18 cellular contexts compared by ENCODE assay signal in genomic region chr21:25583370-25584133, GRCh38. TPM values are rescaled to one million over a fixed set of nuclear protein-coding genes. Genes with fewer than 3 reads are reported as not detected.
DNase-seq lines count a peak whose midpoint lies in the region; ATAC-seq and TF ChIP-seq lines count a peak whose summit lies in the region.
"Had no signal": no experiment of that assay in that cellular context is flagged by ENCODE, and none has a peak within 500 bp of the region (broad histone marks: within the 10 kb centered on the region; RNA-seq: fewer than 3 reads in every experiment).

No MANE protein-coding gene starts in this region.

- CTCF ChIA-PET in activated CD4-positive, alpha-beta T cell treated with anti-CD3 and anti-CD28 coated beads for 36 hours (lab: Charles Lee) = interaction anchor here (0.6 to 1.8 kb wide), 8 partner anchors 9 to 302 kb away, joined by 3 to 5 read pairs (median 3); no protein-coding TSS in a partner anchor
- CTCF ChIA-PET in activated B cell treated with CpG ODN at 0.5 μM for 24 hours (lab: Charles Lee) = interaction anchor here (0.7 to 1.1 kb wide), 2 partner anchors 21 to 162 kb away, joined by 3 to 4 read pairs; no protein-coding TSS in a partner anchor

- POLR2A ChIA-PET in activated CD4-positive, alpha-beta T cell treated with anti-CD3 and anti-CD28 coated beads for 36 hours (lab: Charles Lee) = no interaction called here
- POLR2A ChIA-PET in activated B cell treated with CpG ODN at 0.5 μM for 24 hours (lab: Charles Lee) = interaction anchor here (0.7 to 2.3 kb wide), 13 partner anchors 10 to 161 kb away, joined by 3 to 12 read pairs (median 3); no protein-coding TSS in a partner anchor
- POLR2A ChIA-PET in naive thymus-derived CD8-positive, alpha-beta T cell (lab: Charles Lee) = no interaction called here

- ATAC-seq in activated CD4-positive, alpha-beta T cell treated with anti-CD3 and anti-CD28 coated beads for 36 hours = no peak
- ATAC-seq in activated B cell treated with CpG ODN at 0.5 μM for 24 hours (ENCODE audit: low read depth) (peak; percentile 49), GM21786 (IDR thresholded peaks at IDR 0.05; ENCODE audit: unreplicated experiment) (no peak)
- no peak for ATAC-seq in naive thymus-derived CD8-positive, alpha-beta T cell
- ATAC-seq: foreskin keratinocyte had no signal

- no peaks in the 10 kb centered on the region for H3K27me3 Mint-ChIP-seq in activated CD4-positive, alpha-beta T cell treated with anti-CD3 and anti-CD28 coated beads for 36 hours
- H3K27me3 Mint-ChIP-seq in activated B cell treated with CpG ODN at 0.5 μM for 24 hours = no peaks in the 10 kb centered on the region
- no peaks in the 10 kb centered on the region for H3K27me3 Mint-ChIP-seq in naive thymus-derived CD8-positive, alpha-beta T cell
- H3K27me3 Mint-ChIP-seq: brain had no signal

- H3K9me3 Mint-ChIP-seq in activated CD4-positive, alpha-beta T cell treated with anti-CD3 and anti-CD28 coated beads for 36 hours (ENCODE audit: low read depth) = no peaks in the 10 kb centered on the region
- H3K9me3 Mint-ChIP-seq in activated B cell treated with CpG ODN at 0.5 μM for 24 hours = peaks cover 2% of the 10 kb centered on the region
- H3K9me3 Mint-ChIP-seq in naive thymus-derived CD8-positive, alpha-beta T cell = no peaks in the 10 kb centered on the region
- H3K9me3 Mint-ChIP-seq: brain had no signal

- peak; percentile 41 for DNase-seq in activated CD4-positive, alpha-beta T cell treated with anti-CD3 and anti-CD28 coated beads for 36 hours
- DNase-seq in activated CD4-positive, alpha-beta T cell treated with anti-CD3 and anti-CD28 coated beads, Interleukin-2, amount 50 U/mL, for 4 hours = no peak
- peak; percentile 32 for DNase-seq in COLO668 (lab: John Stamatoyannopoulos, UW; ENCODE audit: unreplicated experiment)
- DNase-seq in activated B cell treated with CpG ODN at 0.5 μM for 24 hours = no peak
- no peak for DNase-seq in naive thymus-derived CD8-positive, alpha-beta T cell
- no peak for DNase-seq in NCI-H2227 (lab: John Stamatoyannopoulos, UW; ENCODE audit: unreplicated experiment)
- no peak for DNase-seq in foreskin fibroblast
- DNase-seq: cortex of kidney; foreskin keratinocyte; midbrain; NCI-H1436 treated with DMSO at 0.1 percent for 48 hours; NCI-H510A; sigmoid colon; stimulated activated CD4-positive, alpha-beta T cell treated with anti-CD3 and anti-CD28 coated beads, Interleukin-1b, Interleukin-23, amount 100 ng/mL, for 48 hours; substantia nigra had no signal

- peak overlapping the region; percentile 61 for H3K27ac Mint-ChIP-seq in activated CD4-positive, alpha-beta T cell treated with anti-CD3 and anti-CD28 coated beads for 36 hours
- peak overlapping the region; percentile 76 for H3K27ac Mint-ChIP-seq in activated B cell treated with CpG ODN at 0.5 μM for 24 hours
- peak overlapping the region; percentile 12 to 88 (median 72) for H3K27ac Mint-ChIP-seq in naive thymus-derived CD8-positive, alpha-beta T cell

- no peak for TF ChIP-seq CTCF in activated B cell treated with CpG ODN at 0.5 μM for 24 hours (IDR thresholded peaks at IDR 0.05)
- no peak for TF ChIP-seq CTCF in foreskin fibroblast (IDR thresholded peaks at IDR 0.05; ENCODE audit: low read depth, low read length)

- H3K4me3 ChIP-seq in foreskin fibroblast (ENCODE audit: low read depth in 1 of 2, low read length in 2 of 2) = no peak overlapping the region
- H3K4me3 ChIP-seq: sigmoid colon, vagina had no signal

- intact Hi-C loops in activated CD4-positive, alpha-beta T cell treated with anti-CD3 and anti-CD28 coated beads for 36 hours (cut with DNase I, micrococcal nuclease) = no loop called here
- intact Hi-C loops in activated B cell treated with CpG ODN at 0.5 μM for 24 hours (cut with micrococcal nuclease) = loop anchor here (2.0 kb wide), 1 partner anchor 13 kb away; no protein-coding TSS in a partner anchor

- H3K4me1 Mint-ChIP-seq in activated CD4-positive, alpha-beta T cell treated with anti-CD3 and anti-CD28 coated beads for 36 hours = peaks cover 36% of the 10 kb centered on the region
- peaks cover 33% of the 10 kb centered on the region for H3K4me1 Mint-ChIP-seq in activated B cell treated with CpG ODN at 0.5 μM for 24 hours
- H3K4me1 Mint-ChIP-seq in naive thymus-derived CD8-positive, alpha-beta T cell = peaks cover 15 to 31% (median 23%) of the 10 kb centered on the region in 4 donors
- H3K4me1 Mint-ChIP-seq: brain had no signal

- H3K4me3 Mint-ChIP-seq in activated CD4-positive, alpha-beta T cell treated with anti-CD3 and anti-CD28 coated beads for 36 hours = peak overlapping the region; percentile 18
- H3K4me3 Mint-ChIP-seq in activated B cell treated with CpG ODN at 0.5 μM for 24 hours = no peak overlapping the region
- no peak overlapping the region for H3K4me3 Mint-ChIP-seq in naive thymus-derived CD8-positive, alpha-beta T cell
- H3K4me3 Mint-ChIP-seq: brain had no signal

- H3K36me3 Mint-ChIP-seq in activated CD4-positive, alpha-beta T cell treated with anti-CD3 and anti-CD28 coated beads for 36 hours (ENCODE audit: low read depth) = peaks cover 57% of the 10 kb centered on the region
- peaks cover 64% of the 10 kb centered on the region for H3K36me3 Mint-ChIP-seq in activated B cell treated with CpG ODN at 0.5 μM for 24 hours (ENCODE audit: low read depth)
- H3K36me3 Mint-ChIP-seq in naive thymus-derived CD8-positive, alpha-beta T cell = peaks cover 0 to 45% (median 2%) of the 10 kb centered on the region in 3 donors

RNA-seq across cellular contexts. Expression of gene MRPL39, which starts 23.7 kb away (rescaled TPM):
- 10 to 100 TPM; 78.4 to 84.5 TPM for total RNA-seq in activated CD4-positive, alpha-beta T cell treated with anti-CD3 and anti-CD28 coated beads for 36 hours
- total RNA-seq in activated B cell treated with CpG ODN at 0.5 μM for 24 hours = 43.6 and 46.3 TPM in 2 replicates
- 10 to 100 TPM; 21.7 to 21.8 TPM for total RNA-seq in naive thymus-derived CD8-positive, alpha-beta T cell
- polyA plus RNA-seq in naive thymus-derived CD8-positive, alpha-beta T cell = 10 to 100 TPM; 29.6 to 41.1 (median 37.3) TPM

RNA-seq across cellular contexts. Expression of gene JAM2, which starts 55.5 kb away (rescaled TPM):
- 1 to 10 TPM; 1.1 to 1.2 TPM for total RNA-seq in activated CD4-positive, alpha-beta T cell treated with anti-CD3 and anti-CD28 coated beads for 36 hours
- 2.0 and 2.1 TPM in 2 replicates for total RNA-seq in activated B cell treated with CpG ODN at 0.5 μM for 24 hours
- under 1 TPM; 0.19 to 0.23 TPM for total RNA-seq in naive thymus-derived CD8-positive, alpha-beta T cell
- polyA plus RNA-seq in naive thymus-derived CD8-positive, alpha-beta T cell = under 1 TPM in 2 of 3 donors, not detected in 1; 0.05 to 0.21 TPM
- total RNA-seq: foreskin keratinocyte had no signal
- polyA plus RNA-seq: foreskin keratinocyte had no signal

Comparison
In these comparisons a context has a peak if more than half of its experiments do, and no peak if none do; other contexts are left out.
1. DNase-seq: peak in activated CD4-positive, alpha-beta T cell treated with anti-CD3 and anti-CD28 coated beads for 36 hours (single experiment) and COLO668 (single experiment); none in activated CD4-positive, alpha-beta T cell treated with anti-CD3 and anti-CD28 coated beads, Interleukin-2, amount 50 U/mL, for 4 hours (0 of 2), activated B cell treated with CpG ODN at 0.5 μM for 24 hours (single experiment), naive thymus-derived CD8-positive, alpha-beta T cell (0 of 10), NCI-H2227 (single experiment) and foreskin fibroblast (0 of 2).
2. Peak in every context shown above with its lines, with median percentiles within 50 percentile points of each other: H3K27ac Mint-ChIP-seq.